In genomic region chr19:38774181-38774950, GRCh38 we compare ENCODE assay signal across 24 cellular contexts. TPM values are rescaled to one million over a fixed set of nuclear protein-coding genes. Genes with fewer than 3 reads are reported as not detected.
A peak's percentile ranks its signal among the peaks of the same experiment; 100 is the strongest.
DNase-seq lines count a peak whose midpoint lies in the region; ATAC-seq, FAIRE-seq and TF ChIP-seq lines count a peak whose summit lies in the region.
"Had no signal": no experiment of that assay in that cellular context is flagged by ENCODE, and none has a peak within 500 bp of the region (broad histone marks: within the 10 kb centered on the region; RNA-seq: fewer than 3 reads in every experiment).

No MANE protein-coding gene starts in this region.

- 59% methylated on average over 7 of the region's 13 CpGs for WGBS in HepG2 (ENCODE audit: low lambda C conversion rate)
- WGBS in right lobe of liver (ENCODE audit: insufficient coverage, low coverage, low lambda C conversion rate, missing lambda C conversion rate): 90% methylated on average over 6 of the region's 13 CpGs
- 71 to 74% methylated on average over 13 of the region's 13 CpGs for WGBS in esophagus, 2 donors

- H3K79me2 ChIP-seq in HepG2 (ENCODE audit: insufficient read depth, low read length): no peaks in the 10 kb centered on the region
- H3K79me2 ChIP-seq in osteoblast (ENCODE audit: insufficient read depth, low read length): no peaks in the 10 kb centered on the region

- no peak overlapping the region for H2AFZ ChIP-seq in HepG2 (ENCODE audit: low read length)
- no peak overlapping the region for H2AFZ ChIP-seq in osteoblast (ENCODE audit: low read length)
- H2AFZ ChIP-seq: GM23338 had no signal

- CTCF ChIA-PET in HepG2 (lab: Yijun Ruan, JAX; ENCODE audit: low intra/inter-chr PET ratio, low total read pairs): no interaction called here

- H3K36me3 ChIP-seq in HepG2 (replicated peaks in 1 of 2; ENCODE audit: control insufficient read depth in 1 of 2, insufficient read depth in 2 of 2, low read length in 2 of 2): no peaks in the 10 kb centered on the region
- H3K36me3 ChIP-seq in right lobe of liver: no peaks in the 10 kb centered on the region
- no peaks in the 10 kb centered on the region for H3K36me3 ChIP-seq in esophagus (ENCODE audit: control insufficient read depth in 2 of 2, insufficient read depth in 2 of 2, low read length in 1 of 2)
- H3K36me3 ChIP-seq in osteoblast (ENCODE audit: insufficient read depth, low read length): no peaks in the 10 kb centered on the region
- H3K36me3 ChIP-seq: BLaER1 treated with 17β-estradiol and CSF1 and Interleukin-3, amounts not matched to agents 10 nM and 100 nM had no signal

- no peak overlapping the region for H3K27ac ChIP-seq in HepG2 (ENCODE audit: extremely low read length, insufficient read depth, low read length)
- no peak overlapping the region for H3K27ac ChIP-seq in right lobe of liver
- peak overlapping the region; percentile 68 to 75 for H3K27ac ChIP-seq in esophagus (ENCODE audit: low read depth in 2 of 2, low read length in 1 of 2)
- H3K27ac ChIP-seq in osteoblast (ENCODE audit: low read depth, low read length): no peak overlapping the region
- H3K27ac ChIP-seq: BLaER1 treated with 17β-estradiol and CSF1 and Interleukin-3, amounts not matched to agents 10 nM and 100 nM had no signal

- H3K4me1 ChIP-seq in HepG2 (ENCODE audit: insufficient read depth, low read length) (peaks cover 24% of the 10 kb centered on the region), right lobe of liver (no peaks in the 10 kb centered on the region), esophagus (ENCODE audit: control insufficient read depth in 2 of 2, insufficient read depth in 2 of 2, low read length in 1 of 2) (peaks cover 2 to 14% of the 10 kb centered on the region in 2 donors), osteoblast (ENCODE audit: insufficient read depth, low read length) (no peaks in the 10 kb centered on the region)

- POLR2A ChIA-PET in HepG2 (lab: Yijun Ruan, JAX): interaction anchor here (1.3 to 1.9 kb wide), 2 partner anchors 11 to 19 kb away, joined by 5 to 7 read pairs; no protein-coding TSS in a partner anchor

- H3K9ac ChIP-seq in HepG2 (ENCODE audit: insufficient read depth, low read depth, low read length): 0 out of 2 replicates have a peak overlapping the region, but pooled peaks have one; percentile 8
- H3K9ac ChIP-seq: BLaER1 treated with 17β-estradiol and CSF1 and Interleukin-3, amounts not matched to agents 10 nM and 100 nM had no signal

- no peaks in the 10 kb centered on the region for H3K9me3 ChIP-seq in HepG2 (ENCODE audit: low read length)
- no peaks in the 10 kb centered on the region for H3K9me3 ChIP-seq in right lobe of liver
- no peaks in the 10 kb centered on the region for H3K9me3 ChIP-seq in esophagus (ENCODE audit: control insufficient read depth in 2 of 2, insufficient read depth in 1 of 2, low read depth in 1 of 2, low read length in 1 of 2)
- H3K9me3 ChIP-seq in osteoblast (ENCODE audit: low read depth, low read length): no peaks in the 10 kb centered on the region
- H3K9me3 ChIP-seq: BLaER1 treated with 17β-estradiol and CSF1 and Interleukin-3, amounts not matched to agents 10 nM and 100 nM had no signal

- no peak for TF ChIP-seq POLR2A in HepG2 (IDR thresholded peaks at IDR 0.05; ENCODE audit: insufficient read depth in 1 of 2, low read depth in 2 of 2, low read length in 2 of 2)
- TF ChIP-seq POLR2A in right lobe of liver (IDR thresholded peaks at IDR 0.05): no peak

- ATAC-seq in HepG2 (no peak; the same call in 1 of the 3 replicates), right lobe of liver (no peak)
- ATAC-seq: GM12878, GM23338, HCT116 had no signal

- H3K4me2 ChIP-seq in HepG2 (ENCODE audit: low read depth, low read length) (no peak overlapping the region), osteoblast (ENCODE audit: insufficient read depth, low read length) (no peak overlapping the region)
- H3K4me2 ChIP-seq: BLaER1 treated with 17β-estradiol and CSF1 and Interleukin-3, amounts not matched to agents 10 nM and 100 nM; GM23338 had no signal

- no peak for TF ChIP-seq CTCF in HepG2 (CRISPR knock-in tag; IDR thresholded peaks at IDR 0.05)
- no peak for TF ChIP-seq CTCF in right lobe of liver (IDR thresholded peaks at IDR 0.05)
- TF ChIP-seq CTCF in osteoblast (IDR thresholded peaks at IDR 0.05; ENCODE audit: extremely low read depth, low read depth, low read length): no peak

- no peak for TF ChIP-seq RAD21 in HepG2 (CRISPR knock-in tag; IDR thresholded peaks at IDR 0.05)

- DNase-seq in HepG2 (ENCODE audit: low spot score) (no peak), right lobe of liver (no peak), osteoblast (ENCODE audit: insufficient read length, low spot score, missing footprints) (peak; percentile 73), NCI-H2227 (lab: John Stamatoyannopoulos, UW; ENCODE audit: unreplicated experiment) (no peak), cerebellar nuclear complex (lab: John Stamatoyannopoulos, UW) (no peak), HTR-8/SVneo (ENCODE audit: insufficient read length, low spot score) (no peak)
- DNase-seq: CD8-positive, alpha-beta memory T cell; DMS53; EL; KG1; MV-4-11; NCI-H187; NCI-H2107; NCI-H226; NCI-H524; NCI-H82; RPMI8226 had no signal

- H3K27me3 ChIP-seq in HepG2 (ENCODE audit: control insufficient read depth in 1 of 2, insufficient read depth in 2 of 2, low read length in 2 of 2): peaks cover 0 to 2% of the 10 kb centered on the region in 2 experiments; a peak in 1 of 5 replicates
- no peaks in the 10 kb centered on the region for H3K27me3 ChIP-seq in right lobe of liver
- H3K27me3 ChIP-seq in esophagus (ENCODE audit: control insufficient read depth in 1 of 2, insufficient read depth in 2 of 2, low read length in 2 of 2): no peaks in the 10 kb centered on the region
- H3K27me3 ChIP-seq in osteoblast (ENCODE audit: insufficient read depth, low read length): peaks cover 5% of the 10 kb centered on the region

- BruUV-seq in HepG2 (replicated peaks; lab: Mats Ljungman, UMichigan): no TSS peak

- in situ Hi-C loops in HepG2 (cut with HindIII; ENCODE audit: extremely low pct_ligation_motif_present, low pct_unique_long_range_greater_than_20kb): no loop called here

- no peak for TF ChIP-seq EP300 in HepG2 (IDR thresholded peaks at IDR 0.05; ENCODE audit: low read depth in 2 of 2, low read length in 2 of 2)
- no peak for TF ChIP-seq EP300 in HepG2 (CRISPR knock-in tag; IDR thresholded peaks at IDR 0.05; ENCODE audit: borderline replicate concordance)

- intact Hi-C loops in HepG2 (cut with micrococcal nuclease; ENCODE audit: unreplicated experiment) (no loop called here), right lobe of liver (cut with DNase I) (no loop called here)

- H4K20me1 ChIP-seq in HepG2 (ENCODE audit: insufficient read depth, low read length) (no peaks in the 10 kb centered on the region), osteoblast (ENCODE audit: insufficient read depth, low read length) (no peaks in the 10 kb centered on the region)
- H4K20me1 ChIP-seq: BLaER1 treated with 17β-estradiol and CSF1 and Interleukin-3, amounts not matched to agents 10 nM and 100 nM had no signal

- H3K4me3 ChIP-seq in HepG2 (replicated peaks in 1 of 3; ENCODE audit: insufficient read depth in 1 of 3, low read depth in 2 of 3, low read length in 3 of 3) (no peak overlapping the region), right lobe of liver (no peak overlapping the region), esophagus (ENCODE audit: low read depth in 1 of 2, low read length in 2 of 2) (no peak overlapping the region), osteoblast (ENCODE audit: insufficient read depth, low read length) (no peak overlapping the region)
- H3K4me3 ChIP-seq: BLaER1 treated with 17β-estradiol and CSF1 and Interleukin-3, amounts not matched to agents 10 nM and 100 nM; GM12878; GM23338 had no signal

- FAIRE-seq in HepG2 (lab: Jason Lieb, UNC) (no peak), HTR-8/SVneo (lab: Jason Lieb, UNC) (no peak)
- FAIRE-seq: GM12878, GM18507 had no signal

RNA-seq across cellular contexts. Expression of gene LGALS7, which starts 1.0 kb away (rescaled TPM):
- total RNA-seq in HepG2 (2016; rRNA removed; fragmentation: Illumina TruSeq; extraction: Trizol) (not detected in 2 replicates), right lobe of liver (not detected), osteoblast (not detected in 2 replicates)
- total RNA-seq in HepG2 (2016; cell fraction: cytosol; rRNA removed; fragmentation: Illumina TruSeq; extraction: Trizol; ENCODE audit: low read depth): not detected in 2 replicates
- not detected in 2 replicates for total RNA-seq in HepG2 (2016; cell fraction: insoluble cytoplasmic fraction; rRNA removed; fragmentation: Illumina TruSeq; extraction: Trizol)
- total RNA-seq in HepG2 (2016; cell fraction: membrane; rRNA removed; fragmentation: Illumina TruSeq; extraction: Trizol): 0.93 TPM in 1 of 2 replicates, not detected in the other
- total RNA-seq in HepG2 (2016; cell fraction: nucleus; rRNA removed; fragmentation: Illumina TruSeq; extraction: Trizol): not detected in 2 replicates
- polyA plus RNA-seq in HepG2 (2011; rRNA removed) (0.73 and 0.85 TPM in 2 replicates), esophagus (1,000 to 10,000 TPM in 1 of 2 donors, 100 to 1,000 TPM in 1; 405 to 2,874 TPM)
- 1.6 and 1.9 TPM in 2 replicates for polyA plus RNA-seq in HepG2 (2011; cell fraction: cytosol; rRNA removed)
- 1.7 and 2.4 TPM in 2 replicates for polyA plus RNA-seq in HepG2 (2011; cell fraction: nucleus; rRNA removed)
- 0.35 TPM in 1 of 2 replicates, not detected in the other for polyA plus RNA-seq in HepG2 (2012)
- polyA plus RNA-seq in HepG2 (2016; cell fraction: cytosol; fragmentation: Illumina TruSeq; extraction: Trizol; ENCODE audit: low read depth): not detected in 2 replicates
- not detected in 2 replicates for polyA plus RNA-seq in HepG2 (2016; cell fraction: insoluble cytoplasmic fraction; fragmentation: Illumina TruSeq; extraction: Trizol; ENCODE audit: low read depth)
- polyA plus RNA-seq in HepG2 (2016; cell fraction: membrane; fragmentation: Illumina TruSeq; extraction: Trizol; ENCODE audit: low read depth): 0.63 TPM in 1 of 2 replicates, not detected in the other
- polyA plus RNA-seq in HepG2 (2016; cell fraction: nucleus; fragmentation: Illumina TruSeq; extraction: Trizol; ENCODE audit: insufficient read depth, low read depth): not detected in 2 replicates
- polyA minus RNA-seq in HepG2 (2011; rRNA and poly(A)+ RNA removed; ENCODE audit: low replicate concordance): 0.58 TPM in 1 of 2 replicates, not detected in the other
- not detected in 2 replicates for polyA minus RNA-seq in HepG2 (2011; cell fraction: cytosol; rRNA and poly(A)+ RNA removed)
- 0.99 TPM in 1 of 2 replicates, not detected in the other for polyA minus RNA-seq in HepG2 (2011; cell fraction: nucleus; rRNA and poly(A)+ RNA removed)
- total RNA-seq: A673; CD8-positive, alpha-beta memory T cell; GM12878; GM23338 had no signal
- polyA plus RNA-seq: CD8-positive, alpha-beta memory T cell had no signal

RNA-seq across cellular contexts. Expression of gene LGALS7B, which starts 14.6 kb away (rescaled TPM):
- total RNA-seq in HepG2 (2016; rRNA removed; fragmentation: Illumina TruSeq; extraction: Trizol) (0.73 and 1.7 TPM in 2 replicates), right lobe of liver (not detected), osteoblast (not detected in 2 replicates)
- not detected in 2 replicates for total RNA-seq in HepG2 (2016; cell fraction: cytosol; rRNA removed; fragmentation: Illumina TruSeq; extraction: Trizol; ENCODE audit: low read depth)
- 0.80 and 2.9 TPM in 2 replicates for total RNA-seq in HepG2 (2016; cell fraction: insoluble cytoplasmic fraction; rRNA removed; fragmentation: Illumina TruSeq; extraction: Trizol)
- 0.77 TPM in 1 of 2 replicates, not detected in the other for total RNA-seq in HepG2 (2016; cell fraction: membrane; rRNA removed; fragmentation: Illumina TruSeq; extraction: Trizol)
- total RNA-seq in HepG2 (2016; cell fraction: nucleus; rRNA removed; fragmentation: Illumina TruSeq; extraction: Trizol): not detected in 2 replicates
- polyA plus RNA-seq in HepG2 (2011; rRNA removed) (2.1 and 4.0 TPM in 2 replicates), esophagus (1,000 to 10,000 TPM; 3,260 to 6,105 TPM)
- polyA plus RNA-seq in HepG2 (2011; cell fraction: cytosol; rRNA removed): 4.6 and 7.7 TPM in 2 replicates
- polyA plus RNA-seq in HepG2 (2011; cell fraction: nucleus; rRNA removed): 2.3 and 3.2 TPM in 2 replicates
- 1.6 and 3.8 TPM in 2 replicates for polyA plus RNA-seq in HepG2 (2012)
- 0.27 and 0.35 TPM in 2 replicates for polyA plus RNA-seq in HepG2 (2016; cell fraction: cytosol; fragmentation: Illumina TruSeq; extraction: Trizol; ENCODE audit: low read depth)
- polyA plus RNA-seq in HepG2 (2016; cell fraction: insoluble cytoplasmic fraction; fragmentation: Illumina TruSeq; extraction: Trizol; ENCODE audit: low read depth): 1.1 and 1.9 TPM in 2 replicates
- 0.50 TPM in 1 of 2 replicates, not detected in the other for polyA plus RNA-seq in HepG2 (2016; cell fraction: membrane; fragmentation: Illumina TruSeq; extraction: Trizol; ENCODE audit: low read depth)
- polyA plus RNA-seq in HepG2 (2016; cell fraction: nucleus; fragmentation: Illumina TruSeq; extraction: Trizol; ENCODE audit: insufficient read depth, low read depth): 2.2 TPM in 1 of 2 replicates, not detected in the other
- 0.37 TPM in 1 of 2 replicates, not detected in the other for polyA minus RNA-seq in HepG2 (2011; rRNA and poly(A)+ RNA removed; ENCODE audit: low replicate concordance)
- polyA minus RNA-seq in HepG2 (2011; cell fraction: cytosol; rRNA and poly(A)+ RNA removed): 2.1 TPM in 1 of 2 replicates, not detected in the other
- polyA minus RNA-seq in HepG2 (2011; cell fraction: nucleus; rRNA and poly(A)+ RNA removed): not detected in 2 replicates
- total RNA-seq: A673; CD8-positive, alpha-beta memory T cell; GM12878 had no signal
- polyA plus RNA-seq: CD8-positive, alpha-beta memory T cell; GM12878 had no signal

RNA-seq across cellular contexts. Expression of gene CAPN12, which starts 30.1 kb away (rescaled TPM):
- 0.62 and 1.6 TPM in 2 replicates for total RNA-seq in HepG2 (2016; rRNA removed; fragmentation: Illumina TruSeq; extraction: Trizol)
- 1.0 and 1.2 TPM in 2 replicates for total RNA-seq in HepG2 (2016; cell fraction: cytosol; rRNA removed; fragmentation: Illumina TruSeq; extraction: Trizol; ENCODE audit: low read depth)
- total RNA-seq in HepG2 (2016; cell fraction: insoluble cytoplasmic fraction; rRNA removed; fragmentation: Illumina TruSeq; extraction: Trizol): 0.30 and 1.3 TPM in 2 replicates
- total RNA-seq in HepG2 (2016; cell fraction: membrane; rRNA removed; fragmentation: Illumina TruSeq; extraction: Trizol): 0.49 and 0.59 TPM in 2 replicates
- 2.3 and 2.9 TPM in 2 replicates for total RNA-seq in HepG2 (2016; cell fraction: nucleus; rRNA removed; fragmentation: Illumina TruSeq; extraction: Trizol)
- 13.6 and 20.4 TPM in 2 replicates for polyA plus RNA-seq in HepG2 (2011; rRNA removed)
- polyA plus RNA-seq in HepG2 (2011; cell fraction: cytosol; rRNA removed): 3.4 and 3.8 TPM in 2 replicates
- polyA plus RNA-seq in HepG2 (2011; cell fraction: nucleus; rRNA removed): 230 and 249 TPM in 2 replicates
- polyA plus RNA-seq in HepG2 (2012): 8.4 and 11.4 TPM in 2 replicates
- polyA plus RNA-seq in HepG2 (2016; cell fraction: cytosol; fragmentation: Illumina TruSeq; extraction: Trizol; ENCODE audit: low read depth): 0.35 and 0.73 TPM in 2 replicates
- 0.66 and 0.96 TPM in 2 replicates for polyA plus RNA-seq in HepG2 (2016; cell fraction: insoluble cytoplasmic fraction; fragmentation: Illumina TruSeq; extraction: Trizol; ENCODE audit: low read depth)
- 0.66 and 0.81 TPM in 2 replicates for polyA plus RNA-seq in HepG2 (2016; cell fraction: membrane; fragmentation: Illumina TruSeq; extraction: Trizol; ENCODE audit: low read depth)
- polyA plus RNA-seq in HepG2 (2016; cell fraction: nucleus; fragmentation: Illumina TruSeq; extraction: Trizol; ENCODE audit: insufficient read depth, low read depth): 16.2 and 18.9 TPM in 2 replicates
- polyA minus RNA-seq in HepG2 (2011; rRNA and poly(A)+ RNA removed; ENCODE audit: low replicate concordance): 4.4 TPM in 1 of 2 replicates, not detected in the other
- polyA minus RNA-seq in HepG2 (2011; cell fraction: cytosol; rRNA and poly(A)+ RNA removed): 0.69 and 2.0 TPM in 2 replicates
- polyA minus RNA-seq in HepG2 (2011; cell fraction: nucleus; rRNA and poly(A)+ RNA removed): 10.0 and 11.6 TPM in 2 replicates
- 10 to 100 TPM in 3 of 6 experiments, 1 to 10 TPM in 3; 2.2 to 45.3 (median 16.3) TPM for total RNA-seq in right lobe of liver
- polyA plus RNA-seq in esophagus: 10 to 100 TPM in 1 of 2 donors, 1 to 10 TPM in 1; 4.1 to 12.3 TPM
- total RNA-seq in osteoblast: not detected in 2 replicates

RNA-seq across cellular contexts. Expression of gene LGALS4, which starts 38.4 kb away (rescaled TPM):
- 0.24 and 0.32 TPM in 2 replicates for total RNA-seq in HepG2 (2016; rRNA removed; fragmentation: Illumina TruSeq; extraction: Trizol)
- not detected in 2 replicates for total RNA-seq in HepG2 (2016; cell fraction: cytosol; rRNA removed; fragmentation: Illumina TruSeq; extraction: Trizol; ENCODE audit: low read depth)
- 0.39 TPM in 1 of 2 replicates, not detected in the other for total RNA-seq in HepG2 (2016; cell fraction: insoluble cytoplasmic fraction; rRNA removed; fragmentation: Illumina TruSeq; extraction: Trizol)
- total RNA-seq in HepG2 (2016; cell fraction: membrane; rRNA removed; fragmentation: Illumina TruSeq; extraction: Trizol): 0.31 TPM in 1 of 2 replicates, not detected in the other
- total RNA-seq in HepG2 (2016; cell fraction: nucleus; rRNA removed; fragmentation: Illumina TruSeq; extraction: Trizol): 0.28 and 0.41 TPM in 2 replicates
- polyA plus RNA-seq in HepG2 (2011; rRNA removed): 0.48 and 0.71 TPM in 2 replicates
- polyA plus RNA-seq in HepG2 (2011; cell fraction: cytosol; rRNA removed): 0.26 and 0.30 TPM in 2 replicates
- 2.4 and 2.9 TPM in 2 replicates for polyA plus RNA-seq in HepG2 (2011; cell fraction: nucleus; rRNA removed)
- polyA plus RNA-seq in HepG2 (2012): 0.59 and 0.87 TPM in 2 replicates
- 0.17 TPM in 1 of 2 replicates, not detected in the other for polyA plus RNA-seq in HepG2 (2016; cell fraction: cytosol; fragmentation: Illumina TruSeq; extraction: Trizol; ENCODE audit: low read depth)
- not detected in 2 replicates for polyA plus RNA-seq in HepG2 (2016; cell fraction: insoluble cytoplasmic fraction; fragmentation: Illumina TruSeq; extraction: Trizol; ENCODE audit: low read depth)
- 0.26 TPM in 1 of 2 replicates, not detected in the other for polyA plus RNA-seq in HepG2 (2016; cell fraction: membrane; fragmentation: Illumina TruSeq; extraction: Trizol; ENCODE audit: low read depth)
- 2.4 TPM in 1 of 2 replicates, not detected in the other for polyA plus RNA-seq in HepG2 (2016; cell fraction: nucleus; fragmentation: Illumina TruSeq; extraction: Trizol; ENCODE audit: insufficient read depth, low read depth)
- 0.42 and 0.68 TPM in 2 replicates for polyA minus RNA-seq in HepG2 (2011; rRNA and poly(A)+ RNA removed; ENCODE audit: low replicate concordance)
- not detected in 2 replicates for polyA minus RNA-seq in HepG2 (2011; cell fraction: cytosol; rRNA and poly(A)+ RNA removed)
- 0.90 and 3.0 TPM in 2 replicates for polyA minus RNA-seq in HepG2 (2011; cell fraction: nucleus; rRNA and poly(A)+ RNA removed)
- 100 to 1,000 TPM in 5 of 6 experiments, 10 to 100 TPM in 1; 21.0 to 376 (median 186) TPM for total RNA-seq in right lobe of liver
- polyA plus RNA-seq in esophagus: 1 to 10 TPM in 1 of 2 donors, under 1 TPM in 1; 0.66 to 2.3 TPM
- not detected in 2 replicates for total RNA-seq in osteoblast
- polyA plus RNA-seq: GM23338 had no signal

RNA-seq across cellular contexts. Expression of gene ECH1, which starts 57.2 kb away (rescaled TPM):
- 45.4 and 54.8 TPM in 2 replicates for total RNA-seq in HepG2 (2016; rRNA removed; fragmentation: Illumina TruSeq; extraction: Trizol)
- 17.9 and 23.1 TPM in 2 replicates for total RNA-seq in HepG2 (2016; cell fraction: cytosol; rRNA removed; fragmentation: Illumina TruSeq; extraction: Trizol; ENCODE audit: low read depth)
- total RNA-seq in HepG2 (2016; cell fraction: insoluble cytoplasmic fraction; rRNA removed; fragmentation: Illumina TruSeq; extraction: Trizol): 41.2 and 57.4 TPM in 2 replicates
- total RNA-seq in HepG2 (2016; cell fraction: membrane; rRNA removed; fragmentation: Illumina TruSeq; extraction: Trizol): 15.1 and 19.6 TPM in 2 replicates
- total RNA-seq in HepG2 (2016; cell fraction: nucleus; rRNA removed; fragmentation: Illumina TruSeq; extraction: Trizol): 31.4 and 37.2 TPM in 2 replicates
- polyA plus RNA-seq in HepG2 (2011; rRNA removed): 198 and 277 TPM in 2 replicates
- 180 and 200 TPM in 2 replicates for polyA plus RNA-seq in HepG2 (2011; cell fraction: cytosol; rRNA removed)
- 123 and 139 TPM in 2 replicates for polyA plus RNA-seq in HepG2 (2011; cell fraction: nucleus; rRNA removed)
- polyA plus RNA-seq in HepG2 (2012): 231 and 273 TPM in 2 replicates
- 49.8 and 49.9 TPM in 2 replicates for polyA plus RNA-seq in HepG2 (2016; cell fraction: cytosol; fragmentation: Illumina TruSeq; extraction: Trizol; ENCODE audit: low read depth)
- polyA plus RNA-seq in HepG2 (2016; cell fraction: insoluble cytoplasmic fraction; fragmentation: Illumina TruSeq; extraction: Trizol; ENCODE audit: low read depth): 244 and 262 TPM in 2 replicates
- 43.5 and 46.5 TPM in 2 replicates for polyA plus RNA-seq in HepG2 (2016; cell fraction: membrane; fragmentation: Illumina TruSeq; extraction: Trizol; ENCODE audit: low read depth)
- 142 and 151 TPM in 2 replicates for polyA plus RNA-seq in HepG2 (2016; cell fraction: nucleus; fragmentation: Illumina TruSeq; extraction: Trizol; ENCODE audit: insufficient read depth, low read depth)
- 119 and 143 TPM in 2 replicates for polyA minus RNA-seq in HepG2 (2011; rRNA and poly(A)+ RNA removed; ENCODE audit: low replicate concordance)
- 74.8 and 77.1 TPM in 2 replicates for polyA minus RNA-seq in HepG2 (2011; cell fraction: cytosol; rRNA and poly(A)+ RNA removed)
- 30.3 and 39.7 TPM in 2 replicates for polyA minus RNA-seq in HepG2 (2011; cell fraction: nucleus; rRNA and poly(A)+ RNA removed)
- 100 to 1,000 TPM; 158 to 466 (median 286) TPM for total RNA-seq in right lobe of liver
- 100 to 1,000 TPM; 108 to 215 TPM for polyA plus RNA-seq in esophagus
- 35.1 and 36.9 TPM in 2 replicates for total RNA-seq in osteoblast

Comparison
In these comparisons a context has a peak if more than half of its experiments do, and no peak if none do; other contexts are left out.
1. H3K27ac ChIP-seq: peak in esophagus (2 of 2); none in HepG2 (single experiment), right lobe of liver (0 of 3) and osteoblast (single experiment).